19 cellular contexts compared by ENCODE assay signal in genomic region chr7:25792586-25792985, GRCh38.
"Had no signal": no experiment of that assay in that cellular context is flagged by ENCODE, and none has a peak within 500 bp of the region (broad histone marks: within the 10 kb centered on the region; RNA-seq: fewer than 3 reads in every experiment).

No MANE protein-coding gene starts in this region.

- H3K27ac Mint-ChIP-seq: stimulated activated naive B cell treated with anti-CD40 and anti-IgM and Interleukin-4, amounts not matched to agents 10 μg/mL and 1 μg/mL and 100 μg/mL, for 72 hours; stimulated activated naive CD8-positive, alpha-beta T cell treated with anti-CD3 and anti-CD28 coated beads, Interleukin-15, amount 100 ng/mL, for 72 hours; type B pancreatic cell had no signal

- H3K36me3 Mint-ChIP-seq: stimulated activated naive B cell treated with anti-CD40 and anti-IgM and Interleukin-4, amounts not matched to agents 10 μg/mL and 1 μg/mL and 100 μg/mL, for 72 hours had no signal

- H3K4me3 ChIP-seq: gastroesophageal sphincter, ovary, right atrium auricular region, sigmoid colon, skin epidermis, thoracic aorta had no signal

- H3K27ac ChIP-seq: neutrophil, ovary, right atrium auricular region, skin epidermis, thoracic aorta had no signal

- H3K36me3 ChIP-seq: gastroesophageal sphincter, neutrophil, ovary, right atrium auricular region, sigmoid colon, thoracic aorta had no signal

- DNase-seq: effector memory CD4-positive, alpha-beta T cell; foreskin fibroblast; glutamatergic neuron; islet precursor cell; mammary epithelial cell; naive thymus-derived CD4-positive, alpha-beta T cell; ovary; sigmoid colon; stimulated activated CD4-positive, alpha-beta T cell treated with anti-CD3 and anti-CD28 coated beads, Interleukin-2, amount 100 ng/mL, for 24 hours; stimulated activated CD4-positive, alpha-beta T cell treated with anti-CD3 and anti-CD28 coated beads, Interleukin-4, amount 100 ng/mL, for 4 hours; stimulated activated naive B cell treated with anti-CD40 and anti-IgM and Interleukin-4, amounts not matched to agents 10 μg/mL and 1 μg/mL and 100 μg/mL, for 72 hours; stimulated activated naive CD8-positive, alpha-beta T cell treated with anti-CD3 and anti-CD28 coated beads, Interleukin-15, amount 100 ng/mL, for 72 hours; substantia nigra had no signal

- H3K9me3 Mint-ChIP-seq: naive thymus-derived CD4-positive, alpha-beta T cell; stimulated activated naive B cell treated with anti-CD40 and anti-IgM and Interleukin-4, amounts not matched to agents 10 μg/mL and 1 μg/mL and 100 μg/mL, for 72 hours; stimulated activated naive CD8-positive, alpha-beta T cell treated with anti-CD3 and anti-CD28 coated beads, Interleukin-15, amount 100 ng/mL, for 72 hours; type B pancreatic cell had no signal

- H3K27me3 Mint-ChIP-seq: stimulated activated naive CD8-positive, alpha-beta T cell treated with anti-CD3 and anti-CD28 coated beads, Interleukin-15, amount 100 ng/mL, for 72 hours had no signal

- H3K4me3 Mint-ChIP-seq: naive thymus-derived CD4-positive, alpha-beta T cell; stimulated activated naive B cell treated with anti-CD40 and anti-IgM and Interleukin-4, amounts not matched to agents 10 μg/mL and 1 μg/mL and 100 μg/mL, for 72 hours; stimulated activated naive CD8-positive, alpha-beta T cell treated with anti-CD3 and anti-CD28 coated beads, Interleukin-15, amount 100 ng/mL, for 72 hours; type B pancreatic cell had no signal

- H3K27me3 ChIP-seq: gastroesophageal sphincter, ovary, right atrium auricular region, sigmoid colon had no signal

- H3K4me1 Mint-ChIP-seq: naive thymus-derived CD4-positive, alpha-beta T cell; stimulated activated naive B cell treated with anti-CD40 and anti-IgM and Interleukin-4, amounts not matched to agents 10 μg/mL and 1 μg/mL and 100 μg/mL, for 72 hours; stimulated activated naive CD8-positive, alpha-beta T cell treated with anti-CD3 and anti-CD28 coated beads, Interleukin-15, amount 100 ng/mL, for 72 hours had no signal

- H3K9me3 ChIP-seq: gastroesophageal sphincter, neutrophil, ovary, right atrium auricular region, sigmoid colon, thoracic aorta had no signal
